In the genomic region with DNA sequence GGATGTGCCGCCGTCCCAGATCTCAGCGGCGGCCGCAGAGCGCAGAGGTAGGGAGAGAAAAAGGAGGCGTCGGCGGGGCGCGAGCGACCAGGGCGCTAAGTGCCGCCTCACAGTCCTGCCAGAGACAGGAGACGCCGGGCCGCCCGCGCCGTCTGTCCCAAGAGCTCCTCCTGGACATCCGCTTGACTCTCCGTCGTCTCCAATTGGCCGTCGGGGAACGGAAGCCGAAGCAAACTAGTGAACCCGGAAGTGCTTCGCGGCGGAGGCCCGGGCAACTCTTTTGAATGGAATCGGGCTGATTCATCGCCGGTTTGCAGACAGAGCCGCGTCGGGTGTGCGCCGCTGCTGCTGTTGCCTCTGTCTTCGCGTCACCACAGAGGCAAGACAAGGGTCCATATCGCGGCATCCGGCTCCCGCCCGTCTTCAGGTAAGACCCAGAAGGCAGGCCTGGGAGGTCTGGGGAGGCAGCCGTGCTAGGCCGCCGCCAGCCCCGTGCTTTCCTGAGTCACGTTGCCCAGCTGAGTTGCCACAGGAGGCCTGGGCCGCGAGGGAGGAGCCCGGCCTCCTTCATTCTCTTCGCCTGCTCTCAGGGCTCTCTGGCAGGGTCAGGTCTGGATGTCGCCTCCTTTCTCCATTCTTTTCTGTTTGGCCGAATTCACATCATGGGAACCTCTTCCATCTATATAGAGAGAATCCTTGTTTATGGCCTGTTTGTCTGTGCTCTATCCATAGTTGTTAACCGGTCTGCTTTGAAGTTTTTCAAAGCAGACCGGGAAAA, we compare ENCODE assay signal across 8 cellular contexts. TPM values are rescaled to one million over a fixed set of nuclear protein-coding genes. Genes with fewer than 3 reads are reported as not detected.
DNase-seq lines count a peak whose midpoint lies in the region; ATAC-seq and TF ChIP-seq lines count a peak whose summit lies in the region.

PSMD14 (plus strand) TSS at position 248 of the 778 bp plus-strand sequence. CDS start 10,401 bp downstream, outside the sequence.

- peaks cover 0 to 12% (median 8%) of the 10 kb centered on the region in 8 donors for H3K9me3 ChIP-seq in spleen

- peak; percentile 97 for ATAC-seq in GM18907 (IDR thresholded peaks at IDR 0.05; ENCODE audit: unreplicated experiment)
- peak; percentile 97 for ATAC-seq in HG03159 (IDR thresholded peaks at IDR 0.05; ENCODE audit: unreplicated experiment)
- ATAC-seq in WTC11 = peak; percentile 97

- H3K36me3 Mint-ChIP-seq in WTC11 = peaks cover 12% of the 10 kb centered on the region
- peaks cover 0 to 5% (median 0%) of the 10 kb centered on the region in 3 donors for H3K36me3 Mint-ChIP-seq in immature natural killer cell

- no peaks in the 10 kb centered on the region for H3K27me3 Mint-ChIP-seq in WTC11 (ENCODE audit: low read depth)
- H3K27me3 Mint-ChIP-seq in immature natural killer cell (ENCODE audit: low read depth in 3 of 3) = peaks cover 8 to 11% (median 9%) of the 10 kb centered on the region in 3 donors

- POLR2A ChIA-PET in AG04449 (lab: Yijun Ruan, JAX) (interaction anchor here (0.6 to 1.0 kb wide), 3 partner anchors 21 to 67 kb away, joined by 3 to 4 read pairs (median 3); no protein-coding TSS in a partner anchor), WTC11 (lab: Charles Lee) (interaction anchor here (0.7 to 1.1 kb wide), 5 partner anchors 13 to 112 kb away, joined by 3 to 5 read pairs (median 3); no protein-coding TSS in a partner anchor)

- intact Hi-C loops in spleen (cut with DNase I; ENCODE audit: low total_unique reads) = no loop called here

- peak in 2 of 3 donors; percentile 48 to 63 for TF ChIP-seq POLR2A in spleen (IDR thresholded peaks at IDR 0.05)

- H3K27me3 ChIP-seq in spleen (replicated peaks in 1 of 7) = no peaks in the 10 kb centered on the region

- H3K9me3 Mint-ChIP-seq in WTC11 = peaks cover 6% of the 10 kb centered on the region
- H3K9me3 Mint-ChIP-seq in immature natural killer cell = peaks cover 0 to 7% (median 5%) of the 10 kb centered on the region in 6 donors

- peak within 1 kb of the TSS; percentile 69 to 92 (median 86) for H3K27ac ChIP-seq in spleen

- H3K27ac Mint-ChIP-seq in WTC11 (peak within 1 kb of the TSS; percentile 97), immature natural killer cell (peak within 1 kb of the TSS; percentile 90 to 98 (median 94))

- 0% methylated on average over 41 to 60 of the region's 60 CpGs for WGBS in spleen, 5 donors

- DNase-seq in AG04449 (ENCODE audit: low read depth, low spot score) (peak; percentile 68), NCI-H2227 treated with DMSO at 0.1 percent for 48 hours (lab: John Stamatoyannopoulos, UW) (peak; percentile 97), WTC11 (ENCODE audit: low spot score) (peak; percentile 90), cardiac fibroblast (ENCODE audit: low read depth in 2 of 2) (peak; percentile 94 to 97), immature natural killer cell (peak; percentile 88 to 90 (median 88)), spleen (peak; percentile 98)

- no peak for TF ChIP-seq CTCF in AG04449 (IDR thresholded peaks at IDR 0.05; ENCODE audit: insufficient read depth, low read length, missing control alignments)
- no peak for TF ChIP-seq CTCF in WTC11 (IDR thresholded peaks at IDR 0.05)
- no peak for TF ChIP-seq CTCF in cardiac fibroblast (IDR thresholded peaks at IDR 0.05; ENCODE audit: low read depth, low read length)
- peak in 1 of 11 experiments; percentile 18 for TF ChIP-seq CTCF in spleen (IDR thresholded peaks at IDR 0.05 in 8 of 11, conservative IDR thresholded peaks at IDR 0.05 in 3 of 11)

- H3K4me3 Mint-ChIP-seq in WTC11 (peak within 1 kb of the TSS; percentile 87), immature natural killer cell (peak within 1 kb of the TSS; percentile 93 to 100 (median 96))

- peak within 1 kb of the TSS; percentile 90 for H3K4me3 ChIP-seq in AG04449 (ENCODE audit: low read depth, low read length)
- peak within 1 kb of the TSS; percentile 78 to 81 for H3K4me3 ChIP-seq in cardiac fibroblast (replicated peaks in 1 of 2; ENCODE audit: low read depth in 2 of 2, low read length in 2 of 2)
- H3K4me3 ChIP-seq in spleen = peak within 1 kb of the TSS; percentile 60 to 96 (median 82)

- H3K36me3 ChIP-seq in spleen = no peaks in the 10 kb centered on the region

- CTCF ChIA-PET in AG04449 (lab: Yijun Ruan, JAX) = no interaction called here
- CTCF ChIA-PET in WTC11 (lab: Charles Lee) = interaction anchor here (1.0 to 1.2 kb wide), 2 partner anchors 10 to 39 kb away, joined by 3 to 5 read pairs; no protein-coding TSS in a partner anchor

- H3K4me1 ChIP-seq in spleen = peaks cover 12 to 52% (median 28%) of the 10 kb centered on the region in 6 donors

- H3K4me1 Mint-ChIP-seq in WTC11 (peaks cover 17% of the 10 kb centered on the region), immature natural killer cell (peaks cover 25 to 60% of the 10 kb centered on the region in 2 donors)

TF ChIP-seq in WTC11, 78 proteins besides CTCF, POLR2A, EP300 and RAD21 (continues in another document):
- TF ChIP-seq FOXK1 (CRISPR knock-in tag; IDR thresholded peaks at IDR 0.05) (peak; percentile 84), NR2C2 (CRISPR knock-in tag; IDR thresholded peaks at IDR 0.05) (peak; percentile 88), IRF2 (CRISPR knock-in tag; IDR thresholded peaks at IDR 0.05; ENCODE audit: borderline replicate concordance, low read depth) (peak; percentile 57; the same call in 1 of the 2 replicates), ARID4B (CRISPR knock-in tag; IDR thresholded peaks at IDR 0.05; ENCODE audit: borderline replicate concordance) (peak; percentile 96), ETV6 (CRISPR knock-in tag; IDR thresholded peaks at IDR 0.05) (peak; percentile 96), NFATC4 (CRISPR knock-in tag; IDR thresholded peaks at IDR 0.05) (no peak), CREM (CRISPR knock-in tag; IDR thresholded peaks at IDR 0.05) (peak; percentile 58; the same call in 1 of the 2 replicates), NFYB (CRISPR knock-in tag; conservative IDR thresholded peaks at IDR 0.05; ENCODE audit: low read depth) (peak; percentile 64), SP1 (CRISPR knock-in tag; conservative IDR thresholded peaks at IDR 0.05) (peak; percentile 67)
- TF ChIP-seq, protein P1, sequence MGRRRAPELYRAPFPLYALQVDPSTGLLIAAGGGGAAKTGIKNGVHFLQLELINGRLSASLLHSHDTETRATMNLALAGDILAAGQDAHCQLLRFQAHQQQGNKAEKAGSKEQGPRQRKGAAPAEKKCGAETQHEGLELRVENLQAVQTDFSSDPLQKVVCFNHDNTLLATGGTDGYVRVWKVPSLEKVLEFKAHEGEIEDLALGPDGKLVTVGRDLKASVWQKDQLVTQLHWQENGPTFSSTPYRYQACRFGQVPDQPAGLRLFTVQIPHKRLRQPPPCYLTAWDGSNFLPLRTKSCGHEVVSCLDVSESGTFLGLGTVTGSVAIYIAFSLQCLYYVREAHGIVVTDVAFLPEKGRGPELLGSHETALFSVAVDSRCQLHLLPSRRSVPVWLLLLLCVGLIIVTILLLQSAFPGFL (CRISPR knock-in tag; IDR thresholded peaks at IDR 0.05; ENCODE audit: borderline replicate concordance) = peak; percentile 81; the same call in 1 of the 2 replicates
- TF ChIP-seq, protein P2, sequence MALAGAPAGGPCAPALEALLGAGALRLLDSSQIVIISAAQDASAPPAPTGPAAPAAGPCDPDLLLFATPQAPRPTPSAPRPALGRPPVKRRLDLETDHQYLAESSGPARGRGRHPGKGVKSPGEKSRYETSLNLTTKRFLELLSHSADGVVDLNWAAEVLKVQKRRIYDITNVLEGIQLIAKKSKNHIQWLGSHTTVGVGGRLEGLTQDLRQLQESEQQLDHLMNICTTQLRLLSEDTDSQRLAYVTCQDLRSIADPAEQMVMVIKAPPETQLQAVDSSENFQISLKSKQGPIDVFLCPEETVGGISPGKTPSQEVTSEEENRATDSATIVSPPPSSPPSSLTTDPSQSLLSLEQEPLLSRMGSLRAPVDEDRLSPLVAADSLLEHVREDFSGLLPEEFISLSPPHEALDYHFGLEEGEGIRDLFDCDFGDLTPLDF (CRISPR knock-in tag; IDR thresholded peaks at IDR 0.05) = 0 out of 2 replicates have a peak, but pooled peaks have one; percentile 25

RNA-seq across cellular contexts. Expression of gene PSMD14, which starts in this region (rescaled TPM):
- total RNA-seq in WTC11 (2021) (67.8 to 80.5 TPM (median 71.0 TPM) in 3 replicates), spleen (10 to 100 TPM; 26.7 to 47.7 (median 28.8) TPM)
- polyA plus RNA-seq in immature natural killer cell (100 to 1,000 TPM in 1 of 3 donors, 10 to 100 TPM in 2; 66.7 to 133 (median 71.1) TPM), spleen (10 to 100 TPM; 23.5 to 31.0 (median 30.5) TPM)

Comparison
In these comparisons a context has a peak if more than half of its experiments do, and no peak if none do; other contexts are left out.
1. Peak in every context shown above with its lines: DNase-seq, ATAC-seq, H3K4me3 ChIP-seq and H3K27ac ChIP-seq.